Comparison of ENCODE assay signal across 10 cellular contexts in genomic region chr20:54058420-54059139, GRCh38.
DNase-seq lines count a peak whose midpoint lies in the region; ATAC-seq lines count a peak whose summit lies in the region.
"Had no signal": no experiment of that assay in that cellular context is flagged by ENCODE, and none has a peak within 500 bp of the region (broad histone marks: within the 10 kb centered on the region; RNA-seq: fewer than 3 reads in every experiment).

No MANE protein-coding gene starts in this region.

- H3K27ac Mint-ChIP-seq in memory B cell: peak overlapping the region; percentile 93
- H3K27ac Mint-ChIP-seq in activated T-cell treated with anti-CD3 and anti-CD28 coated beads, Interleukin-2, amount 50 U/mL, for 24 hours: no peak overlapping the region
- H3K27ac Mint-ChIP-seq: T-helper 2 cell treated with Interferon-gamma antibody and Interleukin-4, amounts not matched to agents 5 μg/mL and 100 μg/mL, for 36 hours had no signal

- H3K4me3 Mint-ChIP-seq in memory B cell: peak overlapping the region; percentile 69
- no peak overlapping the region for H3K4me3 Mint-ChIP-seq in activated T-cell treated with anti-CD3 and anti-CD28 coated beads, Interleukin-2, amount 50 U/mL, for 24 hours
- H3K4me3 Mint-ChIP-seq: T-helper 2 cell treated with Interferon-gamma antibody and Interleukin-4, amounts not matched to agents 5 μg/mL and 100 μg/mL, for 36 hours had no signal

- peaks cover 25% of the 10 kb centered on the region for H3K4me1 Mint-ChIP-seq in memory B cell
- peaks cover 4% of the 10 kb centered on the region for H3K4me1 Mint-ChIP-seq in activated T-cell treated with anti-CD3 and anti-CD28 coated beads, Interleukin-2, amount 50 U/mL, for 24 hours (ENCODE audit: low read depth)

- peaks cover 11% of the 10 kb centered on the region for H3K36me3 Mint-ChIP-seq in memory B cell
- no peaks in the 10 kb centered on the region for H3K36me3 Mint-ChIP-seq in activated T-cell treated with anti-CD3 and anti-CD28 coated beads, Interleukin-2, amount 50 U/mL, for 24 hours (ENCODE audit: low read depth)

- peaks cover 2% of the 10 kb centered on the region for H3K9me3 Mint-ChIP-seq in memory B cell
- H3K9me3 Mint-ChIP-seq in activated T-cell treated with anti-CD3 and anti-CD28 coated beads, Interleukin-2, amount 50 U/mL, for 24 hours: no peaks in the 10 kb centered on the region
- H3K9me3 Mint-ChIP-seq: T-helper 2 cell treated with Interferon-gamma antibody and Interleukin-4, amounts not matched to agents 5 μg/mL and 100 μg/mL, for 36 hours had no signal

- DNase-seq in memory B cell (ENCODE audit: low spot score in 2 of 2): peak; percentile 29 to 49
- DNase-seq in activated T-cell treated with anti-CD3 and anti-CD28 coated beads, Interleukin-2, amount 50 U/mL, for 24 hours: no peak
- no peak for DNase-seq in NCI-H510A treated with DMSO at 0.1 percent for 48 hours (lab: John Stamatoyannopoulos, UW)
- DNase-seq in putamen (ENCODE audit: low spot score): no peak
- DNase-seq: MM.1S had no signal

- ATAC-seq in GM18907 (IDR thresholded peaks at IDR 0.05; ENCODE audit: unreplicated experiment) (peak; percentile 58), GM21786 (IDR thresholded peaks at IDR 0.05; ENCODE audit: unreplicated experiment) (peak; percentile 46), HG03521 (IDR thresholded peaks at IDR 0.05; ENCODE audit: unreplicated experiment) (peak; percentile 41), memory B cell (ENCODE audit: low read depth) (peak; percentile 73), GM19467 (IDR thresholded peaks at IDR 0.05; ENCODE audit: unreplicated experiment) (no peak)

- no peaks in the 10 kb centered on the region for H3K27me3 Mint-ChIP-seq in memory B cell
- H3K27me3 Mint-ChIP-seq in activated T-cell treated with anti-CD3 and anti-CD28 coated beads, Interleukin-2, amount 50 U/mL, for 24 hours: no peaks in the 10 kb centered on the region

Comparison
In these comparisons a context has a peak if more than half of its experiments do, and no peak if none do; other contexts are left out.
1. DNase-seq: peak in memory B cell (2 of 2); none in activated T-cell treated with anti-CD3 and anti-CD28 coated beads, Interleukin-2, amount 50 U/mL, for 24 hours (single experiment), NCI-H510A treated with DMSO at 0.1 percent for 48 hours (single experiment) and putamen (single experiment).